1 cellular context compared by ENCODE assay signal in the genomic region with DNA sequence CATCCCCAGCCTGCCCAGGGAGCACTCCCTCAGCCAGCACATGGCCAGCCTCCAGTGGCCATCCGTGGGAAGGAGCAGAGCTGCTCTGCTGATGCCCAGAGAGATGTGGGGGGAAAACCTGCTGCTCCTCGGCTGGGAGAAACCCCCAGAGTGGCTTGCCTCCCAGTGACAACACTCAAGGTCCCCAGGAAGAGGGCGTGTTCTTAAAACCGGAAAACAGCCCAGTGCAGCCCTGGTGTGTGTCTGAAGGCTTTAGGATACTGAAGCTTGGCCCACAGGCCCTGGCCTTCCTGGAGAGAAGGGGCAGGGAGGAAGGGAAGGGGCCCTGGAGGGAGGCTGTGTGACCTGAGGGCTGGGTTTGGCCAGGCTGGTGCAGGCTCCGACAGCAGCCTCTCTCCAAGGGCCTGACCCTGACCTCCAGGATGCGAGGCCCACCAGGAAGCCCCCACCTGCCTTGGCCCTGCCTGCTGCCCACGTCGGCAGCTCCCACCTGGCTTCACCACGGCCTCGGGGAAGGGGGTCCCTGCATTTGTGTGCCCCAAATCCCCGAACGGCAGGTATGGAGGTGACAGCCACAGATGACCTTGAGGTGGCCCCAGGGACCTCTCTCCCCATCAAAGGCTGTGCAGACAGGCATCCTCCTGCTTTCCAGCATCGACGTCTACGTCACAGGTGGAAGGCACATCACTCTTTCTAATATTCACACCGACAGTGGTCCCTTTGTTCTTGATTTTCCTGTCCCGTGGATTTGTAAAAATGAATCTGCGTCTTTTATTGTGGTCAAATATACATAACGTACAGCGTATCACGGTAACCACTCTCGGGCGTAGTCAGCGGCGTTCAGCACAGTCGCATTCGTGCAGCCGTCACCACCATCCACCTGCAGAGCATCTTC.
TF ChIP-seq lines count a peak whose summit lies in the region.

No MANE protein-coding gene starts in this region.

TF ChIP-seq in HepG2, 621 proteins besides CTCF, POLR2A, EP300 and RAD21 (continued from another document):
- no peak for TF ChIP-seq ZNF572 (CRISPR knock-in tag; IDR thresholded peaks at IDR 0.05)
- no peak for TF ChIP-seq RXRB (CRISPR knock-in tag; IDR thresholded peaks at IDR 0.05; ENCODE audit: borderline replicate concordance)
- no peak for TF ChIP-seq NCOR1 (IDR thresholded peaks at IDR 0.05; ENCODE audit: borderline replicate concordance, low read length)
